In the genomic region with DNA sequence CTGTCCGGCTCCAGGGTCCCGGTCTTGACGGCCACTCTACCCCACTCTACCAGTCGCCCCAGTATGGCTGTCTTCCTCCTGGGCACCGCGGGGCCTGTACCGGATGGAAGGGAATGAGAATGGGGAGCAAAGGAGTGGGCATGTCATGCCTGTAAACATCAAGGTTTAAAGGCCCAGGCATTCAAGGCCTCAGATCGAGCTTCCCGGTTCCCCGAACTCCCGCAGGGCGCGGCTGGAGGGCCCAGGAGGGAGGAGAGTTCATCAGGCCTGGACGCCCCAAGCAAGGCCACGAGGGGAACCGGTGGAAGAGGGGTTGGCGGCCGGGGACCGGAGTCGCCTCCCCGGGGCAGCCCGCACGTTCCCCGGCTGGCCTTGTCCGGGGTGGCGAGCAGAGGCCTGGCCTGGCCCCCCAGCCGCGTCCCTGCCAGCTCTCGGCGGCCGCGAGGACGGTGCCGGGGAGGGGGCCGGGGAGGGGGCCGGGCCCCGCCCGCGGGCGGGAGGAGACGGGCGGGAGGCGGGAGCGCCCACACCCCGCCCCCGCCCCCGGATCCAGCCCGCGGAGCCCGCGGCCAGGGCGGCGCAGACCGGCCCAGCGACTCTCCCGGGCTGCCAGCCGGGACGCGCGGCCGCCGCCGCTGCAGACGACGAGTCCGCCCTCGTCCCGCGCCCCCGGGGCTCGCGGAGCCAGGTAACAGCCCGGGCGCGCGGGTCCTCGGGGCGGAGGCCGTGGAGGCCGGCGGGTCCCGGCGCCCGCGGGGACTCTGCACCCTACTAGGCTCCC, we compare ENCODE assay signal across 8 cellular contexts. TPM values are rescaled to one million over a fixed set of nuclear protein-coding genes. Genes with fewer than 3 reads are reported as not detected.
DNase-seq lines count a peak whose midpoint lies in the region; ATAC-seq and TF ChIP-seq lines count a peak whose summit lies in the region.

A gene with protein sequence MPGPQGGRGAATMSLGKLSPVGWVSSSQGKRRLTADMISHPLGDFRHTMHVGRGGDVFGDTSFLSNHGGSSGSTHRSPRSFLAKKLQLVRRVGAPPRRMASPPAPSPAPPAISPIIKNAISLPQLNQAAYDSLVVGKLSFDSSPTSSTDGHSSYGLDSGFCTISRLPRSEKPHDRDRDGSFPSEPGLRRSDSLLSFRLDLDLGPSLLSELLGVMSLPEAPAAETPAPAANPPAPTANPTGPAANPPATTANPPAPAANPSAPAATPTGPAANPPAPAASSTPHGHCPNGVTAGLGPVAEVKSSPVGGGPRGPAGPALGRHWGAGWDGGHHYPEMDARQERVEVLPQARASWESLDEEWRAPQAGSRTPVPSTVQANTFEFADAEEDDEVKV (plus strand): TSS at position 580 of the 781 bp plus-strand sequence. CDS start 5,870 bp downstream, outside the sequence.

- no peak within 1 kb of the TSS for H2AFZ ChIP-seq in MM.1S (ENCODE audit: low read length)

- no peak within 1 kb of the TSS; the same call in 1 of the 2 replicates for H3K4me2 ChIP-seq in MM.1S (ENCODE audit: low read depth, low read length)

- WGBS in tibial nerve, 2 donors: 9 to 23% methylated on average over 11 to 19 of the region's 85 CpGs

- H3K79me2 ChIP-seq in MM.1S (ENCODE audit: low read length): no peaks in the 10 kb centered on the region

- H3K9me3 ChIP-seq in RWPE2 (ENCODE audit: severe bottlenecking): no peaks in the 10 kb centered on the region
- H3K9me3 ChIP-seq in tibial nerve: no peaks in the 10 kb centered on the region
- no peaks in the 10 kb centered on the region for H3K9me3 ChIP-seq in MM.1S (replicated peaks; ENCODE audit: insufficient read depth, low read length)

- TF ChIP-seq POLR2A in tibial nerve (IDR thresholded peaks at IDR 0.05): peak; percentile 72 to 92

- peak; percentile 13 for ATAC-seq in RWPE2 (ENCODE audit: low read depth)

- H3K4me1 ChIP-seq in RWPE2 (ENCODE audit: insufficient read depth, poor library complexity, severe bottlenecking) (peaks cover 28% of the 10 kb centered on the region), tibial nerve (peaks cover 0 to 62% (median 36%) of the 10 kb centered on the region in 4 donors), MM.1S (ENCODE audit: low read length) (peaks cover 9% of the 10 kb centered on the region)

- TF ChIP-seq CTCF in RWPE2 (IDR thresholded peaks at IDR 0.05; ENCODE audit: poor library complexity, severe bottlenecking) (no peak), epithelial cell of esophagus (IDR thresholded peaks at IDR 0.05; ENCODE audit: insufficient read depth, low read depth, low read length, missing control alignments) (no peak), tibial nerve (IDR thresholded peaks at IDR 0.05) (peak in 2 of 5 experiments; percentile 15 to 16), MM.1S (IDR thresholded peaks at IDR 0.05; ENCODE audit: low read length) (no peak)

- no peaks in the 10 kb centered on the region for H3F3A ChIP-seq in MM.1S (ENCODE audit: insufficient read depth, low read length)

- H4K20me1 ChIP-seq in MM.1S (ENCODE audit: insufficient read depth, low read length): no peaks in the 10 kb centered on the region

- H3K4me3 ChIP-seq in RWPE2 (ENCODE audit: severe bottlenecking): peak within 1 kb of the TSS; percentile 98
- peak within 1 kb of the TSS; percentile 75 for H3K4me3 ChIP-seq in epithelial cell of esophagus (ENCODE audit: low read length)
- H3K4me3 ChIP-seq in tibial nerve: peak within 1 kb of the TSS; percentile 65 to 100 (median 95)
- no peak within 1 kb of the TSS for H3K4me3 ChIP-seq in MM.1S (ENCODE audit: low read length)

- H3K27me3 ChIP-seq in RWPE2 (ENCODE audit: insufficient read depth, poor library complexity, severe bottlenecking): no peaks in the 10 kb centered on the region
- H3K27me3 ChIP-seq in tibial nerve: no peaks in the 10 kb centered on the region
- H3K27me3 ChIP-seq in MM.1S (replicated peaks; ENCODE audit: insufficient read depth, low read length): peaks cover 62% of the 10 kb centered on the region

- no peaks in the 10 kb centered on the region for H3K9me2 ChIP-seq in MM.1S (replicated peaks; ENCODE audit: insufficient read depth, low read length)

- DNase-seq in COLO668 (lab: John Stamatoyannopoulos, UW; ENCODE audit: unreplicated experiment) (peak; percentile 33), RWPE2 (ENCODE audit: low spot score) (no peak), epithelial cell of esophagus (ENCODE audit: low read depth) (peak; percentile 57), mesenteric fat pad (ENCODE audit: low spot score) (peak; percentile 92), tibial nerve (ENCODE audit: low spot score in 2 of 2) (no peak), MM.1S (no peak), DMS153 treated with DMSO at 0.1 percent for 48 hours (lab: John Stamatoyannopoulos, UW; ENCODE audit: unreplicated experiment) (no peak)
- no peak for DNase-seq in activated CD4-positive, alpha-beta T cell treated with anti-CD3 and anti-CD28 coated beads for 4 hours

- H3K36me3 ChIP-seq in RWPE2 (ENCODE audit: low read depth): peaks cover 18% of the 10 kb centered on the region
- no peaks in the 10 kb centered on the region for H3K36me3 ChIP-seq in tibial nerve
- H3K36me3 ChIP-seq in MM.1S (replicated peaks; ENCODE audit: insufficient read depth, low read length): no peaks in the 10 kb centered on the region

- no peak for TF ChIP-seq EP300 in tibial nerve (IDR thresholded peaks at IDR 0.05)

- peak within 1 kb of the TSS; percentile 93 for H3K27ac ChIP-seq in RWPE2 (ENCODE audit: poor library complexity, severe bottlenecking)
- H3K27ac ChIP-seq in tibial nerve: peak within 1 kb of the TSS; percentile 97 to 100 (median 100)
- no peak within 1 kb of the TSS for H3K27ac ChIP-seq in MM.1S (ENCODE audit: low read length)

- H3K9ac ChIP-seq in MM.1S (ENCODE audit: low read length): no peak within 1 kb of the TSS

RNA-seq across cellular contexts. Expression of the gene that starts here (rescaled TPM):
- total RNA-seq in mesenteric fat pad: 102 TPM
- 10 to 100 TPM; 28.4 to 53.4 (median 33.4) TPM for total RNA-seq in tibial nerve

Comparison
In these comparisons a context has a peak if more than half of its experiments do, and no peak if none do; other contexts are left out.
1. DNase-seq: peak in COLO668 (single experiment), epithelial cell of esophagus (single experiment) and mesenteric fat pad (single experiment); none in RWPE2 (single experiment), tibial nerve (0 of 2), MM.1S (single experiment), activated CD4-positive, alpha-beta T cell treated with anti-CD3 and anti-CD28 coated beads for 4 hours (0 of 2) and DMS153 treated with DMSO at 0.1 percent for 48 hours (single experiment).